ENCODE assay signal across 10 cellular contexts in the genomic region with DNA sequence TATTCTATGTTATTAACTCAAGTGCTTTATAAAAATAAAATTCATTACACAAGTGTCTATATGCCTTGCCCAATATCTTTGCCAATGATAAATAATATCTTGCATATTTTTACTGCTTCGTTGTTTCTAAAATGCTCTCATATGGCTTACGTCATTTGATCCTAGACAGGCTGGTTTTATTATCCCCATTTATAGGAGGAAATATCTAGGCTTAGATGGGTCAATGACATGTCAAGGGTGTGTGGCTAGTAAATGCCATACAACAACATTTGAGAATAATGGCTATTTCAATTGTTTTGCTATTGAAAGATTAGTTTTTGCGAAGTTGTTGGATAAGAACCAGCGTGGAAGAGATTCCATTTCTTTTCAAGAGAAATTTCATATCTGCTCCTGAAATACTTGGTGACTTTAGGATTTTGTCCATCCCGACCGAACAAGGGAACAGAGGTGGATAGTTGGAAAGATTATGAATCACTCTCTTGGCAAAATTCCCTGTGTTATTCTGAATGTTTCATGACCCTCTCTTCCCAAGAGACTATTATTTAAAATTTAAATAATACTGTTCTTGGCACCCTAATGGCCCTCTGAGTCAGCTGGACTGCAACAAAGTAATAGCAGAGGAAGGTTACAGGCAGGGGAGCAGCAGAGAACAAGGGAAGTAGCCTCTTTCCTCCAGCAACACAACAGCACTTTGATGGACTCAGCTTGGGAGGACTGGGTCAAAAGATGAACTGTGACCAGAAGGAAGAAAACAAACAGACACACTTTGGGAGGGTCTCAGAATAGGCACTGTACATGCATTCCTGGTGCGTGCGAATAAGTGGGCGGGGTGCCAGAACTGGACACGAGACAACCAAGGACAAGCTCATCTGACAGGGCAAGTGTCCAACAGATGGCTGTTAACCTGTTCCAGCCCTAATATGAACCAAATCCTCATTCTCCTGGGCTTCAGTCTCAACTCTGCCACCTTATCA.
A peak's percentile ranks its signal among the peaks of the same experiment; 100 is the strongest.
DNase-seq lines count a peak whose midpoint lies in the region; ATAC-seq and TF ChIP-seq lines count a peak whose summit lies in the region.
"Had no signal": no experiment of that assay in that cellular context is flagged by ENCODE, and none has a peak within 500 bp of the region (broad histone marks: within the 10 kb centered on the region; RNA-seq: fewer than 3 reads in every experiment).

No MANE protein-coding gene starts in this region.

- WGBS in transverse colon (ENCODE audit: low coverage in 1 of 2), 2 donors = 23 to 41% methylated on average over 6 to 10 of the region's 10 CpGs

- H3K36me3 ChIP-seq in left lung = no peaks in the 10 kb centered on the region
- no peaks in the 10 kb centered on the region for H3K36me3 ChIP-seq in transverse colon

- in situ Hi-C loops in transverse colon (cut with MboI; ENCODE audit: low pct_ligation_motif_present in 1 of 4, low pct_unique_long_range_greater_than_20kb in 1 of 4, low sequenced_read_pairs in 3 of 4) = no loop called here

- H3K27me3 ChIP-seq in left lung (no peaks in the 10 kb centered on the region), transverse colon (no peaks in the 10 kb centered on the region)

- DNase-seq in cardiac fibroblast (ENCODE audit: low read depth in 2 of 2) (peak; percentile 93 to 97), left lung (no peak), transverse colon (peak; percentile 80), inferior parietal cortex (ENCODE audit: extremely low spot score) (no peak), NCI-H2171 (lab: John Stamatoyannopoulos, UW) (no peak)
- no peak for DNase-seq in activated CD8-positive, alpha-beta memory T cell treated with anti-CD3 and anti-CD28 coated beads for 24 hours
- DNase-seq: KG1 had no signal

- TF ChIP-seq EP300 in Ishikawa (IDR thresholded peaks at IDR 0.05; ENCODE audit: borderline replicate concordance) (peak; percentile 51), transverse colon (IDR thresholded peaks at IDR 0.05; ENCODE audit: low read depth) (peak; percentile 42)

- H3K4me3 ChIP-seq in cardiac fibroblast (replicated peaks in 1 of 2; ENCODE audit: low read depth in 2 of 2, low read length in 2 of 2) (no peak overlapping the region), left lung (no peak overlapping the region), transverse colon (no peak overlapping the region)

- no peak for TF ChIP-seq CTCF in cardiac fibroblast (IDR thresholded peaks at IDR 0.05; ENCODE audit: low read depth, low read length)
- no peak for TF ChIP-seq CTCF in left lung (IDR thresholded peaks at IDR 0.05)
- TF ChIP-seq CTCF in transverse colon (IDR thresholded peaks at IDR 0.05) = no peak

- intact Hi-C loops in left lung (cut with DNase I) = no loop called here
- intact Hi-C loops in transverse colon (cut with DNase I; ENCODE audit: low total_unique reads) = no loop called here

- TF ChIP-seq RAD21 in Ishikawa (IDR thresholded peaks at IDR 0.05; ENCODE audit: low read depth) = no peak; the same call in 1 of the 2 replicates

- ATAC-seq in left lung (peak; percentile 72), HG03520 (IDR thresholded peaks at IDR 0.05; ENCODE audit: unreplicated experiment) (no peak)

- H3K4me1 ChIP-seq in left lung (peaks cover 0 to 4% of the 10 kb centered on the region in 2 donors), transverse colon (peaks cover 8 to 64% (median 30%) of the 10 kb centered on the region in 4 donors)

- TF ChIP-seq POLR2A in transverse colon (IDR thresholded peaks at IDR 0.05) = no peak

- H3K9me3 ChIP-seq in left lung (no peaks in the 10 kb centered on the region), transverse colon (no peaks in the 10 kb centered on the region)

- H3K27ac ChIP-seq in left lung (peak overlapping the region; percentile 20 to 49), transverse colon (peak overlapping the region; percentile 30 to 73 (median 68))
- H3K27ac ChIP-seq: VCaP had no signal

TF ChIP-seq in Ishikawa, 13 proteins besides CTCF, POLR2A, EP300 and RAD21:
- TF ChIP-seq CEBPB (IDR thresholded peaks at IDR 0.05) (no peak), YY1 (IDR thresholded peaks at IDR 0.05; ENCODE audit: low read depth) (no peak), CREB1 (IDR thresholded peaks at IDR 0.05; ENCODE audit: low read depth) (no peak), ZBTB7A (IDR thresholded peaks at IDR 0.05; ENCODE audit: low read depth) (no peak), TAF1 (IDR thresholded peaks at IDR 0.05; ENCODE audit: low read depth) (no peak), TCF12 (IDR thresholded peaks at IDR 0.05; ENCODE audit: low read depth) (0 out of 2 replicates have a peak, but pooled peaks have one; percentile 20), FOXM1 (IDR thresholded peaks at IDR 0.05; ENCODE audit: borderline replicate concordance, low read depth) (peak; percentile 46; the same call in 1 of the 2 replicates), NFIC (IDR thresholded peaks at IDR 0.05) (peak; percentile 75), EGR1 (IDR thresholded peaks at IDR 0.05) (no peak)
- TF ChIP-seq, protein P1, sequence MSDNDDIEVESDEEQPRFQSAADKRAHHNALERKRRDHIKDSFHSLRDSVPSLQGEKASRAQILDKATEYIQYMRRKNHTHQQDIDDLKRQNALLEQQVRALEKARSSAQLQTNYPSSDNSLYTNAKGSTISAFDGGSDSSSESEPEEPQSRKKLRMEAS (IDR thresholded peaks at IDR 0.05) = no peak
- TF ChIP-seq, protein P2, sequence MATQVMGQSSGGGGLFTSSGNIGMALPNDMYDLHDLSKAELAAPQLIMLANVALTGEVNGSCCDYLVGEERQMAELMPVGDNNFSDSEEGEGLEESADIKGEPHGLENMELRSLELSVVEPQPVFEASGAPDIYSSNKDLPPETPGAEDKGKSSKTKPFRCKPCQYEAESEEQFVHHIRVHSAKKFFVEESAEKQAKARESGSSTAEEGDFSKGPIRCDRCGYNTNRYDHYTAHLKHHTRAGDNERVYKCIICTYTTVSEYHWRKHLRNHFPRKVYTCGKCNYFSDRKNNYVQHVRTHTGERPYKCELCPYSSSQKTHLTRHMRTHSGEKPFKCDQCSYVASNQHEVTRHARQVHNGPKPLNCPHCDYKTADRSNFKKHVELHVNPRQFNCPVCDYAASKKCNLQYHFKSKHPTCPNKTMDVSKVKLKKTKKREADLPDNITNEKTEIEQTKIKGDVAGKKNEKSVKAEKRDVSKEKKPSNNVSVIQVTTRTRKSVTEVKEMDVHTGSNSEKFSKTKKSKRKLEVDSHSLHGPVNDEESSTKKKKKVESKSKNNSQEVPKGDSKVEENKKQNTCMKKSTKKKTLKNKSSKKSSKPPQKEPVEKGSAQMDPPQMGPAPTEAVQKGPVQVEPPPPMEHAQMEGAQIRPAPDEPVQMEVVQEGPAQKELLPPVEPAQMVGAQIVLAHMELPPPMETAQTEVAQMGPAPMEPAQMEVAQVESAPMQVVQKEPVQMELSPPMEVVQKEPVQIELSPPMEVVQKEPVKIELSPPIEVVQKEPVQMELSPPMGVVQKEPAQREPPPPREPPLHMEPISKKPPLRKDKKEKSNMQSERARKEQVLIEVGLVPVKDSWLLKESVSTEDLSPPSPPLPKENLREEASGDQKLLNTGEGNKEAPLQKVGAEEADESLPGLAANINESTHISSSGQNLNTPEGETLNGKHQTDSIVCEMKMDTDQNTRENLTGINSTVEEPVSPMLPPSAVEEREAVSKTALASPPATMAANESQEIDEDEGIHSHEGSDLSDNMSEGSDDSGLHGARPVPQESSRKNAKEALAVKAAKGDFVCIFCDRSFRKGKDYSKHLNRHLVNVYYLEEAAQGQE (IDR thresholded peaks at IDR 0.05; ENCODE audit: low read depth) = no peak
- TF ChIP-seq, protein P3, sequence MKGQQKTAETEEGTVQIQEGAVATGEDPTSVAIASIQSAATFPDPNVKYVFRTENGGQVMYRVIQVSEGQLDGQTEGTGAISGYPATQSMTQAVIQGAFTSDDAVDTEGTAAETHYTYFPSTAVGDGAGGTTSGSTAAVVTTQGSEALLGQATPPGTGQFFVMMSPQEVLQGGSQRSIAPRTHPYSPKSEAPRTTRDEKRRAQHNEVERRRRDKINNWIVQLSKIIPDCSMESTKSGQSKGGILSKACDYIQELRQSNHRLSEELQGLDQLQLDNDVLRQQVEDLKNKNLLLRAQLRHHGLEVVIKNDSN (IDR thresholded peaks at IDR 0.05) = no peak
TF ChIP-seq in Ishikawa: peak in this region for 3.

Comparison
In these comparisons a context has a peak if more than half of its experiments do, and no peak if none do; other contexts are left out.
1. DNase-seq: peak in cardiac fibroblast (2 of 2) and transverse colon (single experiment); none in left lung (0 of 2), inferior parietal cortex (single experiment), NCI-H2171 (single experiment) and activated CD8-positive, alpha-beta memory T cell treated with anti-CD3 and anti-CD28 coated beads for 24 hours (single experiment).